ENCODE assay signal across 8 cellular contexts in the genomic region with DNA sequence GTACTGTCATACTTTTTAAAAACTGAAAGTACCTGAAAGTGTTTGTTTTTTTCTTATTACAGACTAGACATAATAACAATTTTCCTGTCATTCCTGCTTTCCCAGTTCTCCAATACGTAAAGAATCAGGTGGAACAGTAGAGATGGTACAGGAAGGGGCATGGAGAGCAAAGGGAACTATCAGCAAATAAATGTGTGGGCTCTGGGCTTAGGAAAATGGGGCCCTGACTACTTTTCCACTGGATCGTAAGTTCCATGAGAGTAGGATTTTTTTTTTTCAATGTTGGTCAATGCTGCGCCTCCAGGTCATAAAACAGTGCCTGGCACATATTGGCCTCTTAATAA. TPM values are rescaled to one million over a fixed set of nuclear protein-coding genes. Genes with fewer than 3 reads are reported as not detected.
DNase-seq lines count a peak whose midpoint lies in the region; ATAC-seq and TF ChIP-seq lines count a peak whose summit lies in the region.

No MANE protein-coding gene starts in this region.

- peak overlapping the region; percentile 89 for H3K4me3 Mint-ChIP-seq in activated CD4-positive, alpha-beta T cell treated with anti-CD3 and anti-CD28 coated beads, Interleukin-2, amount 10 ng/mL, durations not matched to agents 24 days and 14 days
- H3K4me3 Mint-ChIP-seq in activated T-helper 1 cell treated with anti-CD3 and anti-CD28 coated beads, Interleukin-12 subunit alpha, Interleukin-12 subunit beta, Interleukin-2, Interleukin-4 antibody, amounts not matched to agents 30 ng/mL and 10 ng/mL and 1 ng/mL, durations not matched to agents 14 hours and 24 hours and 36 hours = peak overlapping the region; percentile 86
- H3K4me3 Mint-ChIP-seq in nephron progenitor cell = no peak overlapping the region

- no peak for TF ChIP-seq CTCF in nephron progenitor cell (IDR thresholded peaks at IDR 0.05)

- peaks cover 3% of the 10 kb centered on the region for H3K4me1 ChIP-seq in thymus (ENCODE audit: control insufficient read depth, insufficient read depth, low read length)

- no peaks in the 10 kb centered on the region for H3K27me3 ChIP-seq in thymus (ENCODE audit: control insufficient read depth, insufficient read depth)

- H3K27me3 Mint-ChIP-seq in activated CD4-positive, alpha-beta T cell treated with anti-CD3 and anti-CD28 coated beads, Interleukin-2, amount 10 ng/mL, durations not matched to agents 24 days and 14 days = no peaks in the 10 kb centered on the region
- H3K27me3 Mint-ChIP-seq in activated T-helper 1 cell treated with anti-CD3 and anti-CD28 coated beads, Interleukin-12 subunit alpha, Interleukin-12 subunit beta, Interleukin-2, Interleukin-4 antibody, amounts not matched to agents 30 ng/mL and 10 ng/mL and 1 ng/mL, durations not matched to agents 14 hours and 24 hours and 36 hours (ENCODE audit: insufficient read depth) = peaks cover 2% of the 10 kb centered on the region
- no peaks in the 10 kb centered on the region for H3K27me3 Mint-ChIP-seq in nephron progenitor cell (ENCODE audit: low read depth, poor library complexity)

- WGBS in thymus = 82% methylated on average over 3 of the region's 3 CpGs

- H3K27ac Mint-ChIP-seq in activated CD4-positive, alpha-beta T cell treated with anti-CD3 and anti-CD28 coated beads, Interleukin-2, amount 10 ng/mL, durations not matched to agents 24 days and 14 days = peak overlapping the region; percentile 93
- peak overlapping the region; percentile 83 for H3K27ac Mint-ChIP-seq in activated T-helper 1 cell treated with anti-CD3 and anti-CD28 coated beads, Interleukin-12 subunit alpha, Interleukin-12 subunit beta, Interleukin-2, Interleukin-4 antibody, amounts not matched to agents 30 ng/mL and 10 ng/mL and 1 ng/mL, durations not matched to agents 14 hours and 24 hours and 36 hours
- no peak overlapping the region for H3K27ac Mint-ChIP-seq in nephron progenitor cell

- H3K9me3 Mint-ChIP-seq in activated CD4-positive, alpha-beta T cell treated with anti-CD3 and anti-CD28 coated beads, Interleukin-2, amount 10 ng/mL, durations not matched to agents 24 days and 14 days = no peaks in the 10 kb centered on the region
- no peaks in the 10 kb centered on the region for H3K9me3 Mint-ChIP-seq in activated T-helper 1 cell treated with anti-CD3 and anti-CD28 coated beads, Interleukin-12 subunit alpha, Interleukin-12 subunit beta, Interleukin-2, Interleukin-4 antibody, amounts not matched to agents 30 ng/mL and 10 ng/mL and 1 ng/mL, durations not matched to agents 14 hours and 24 hours and 36 hours
- H3K9me3 Mint-ChIP-seq in nephron progenitor cell = no peaks in the 10 kb centered on the region

- peaks cover 1% of the 10 kb centered on the region for H3K36me3 Mint-ChIP-seq in activated CD4-positive, alpha-beta T cell treated with anti-CD3 and anti-CD28 coated beads, Interleukin-2, amount 10 ng/mL, durations not matched to agents 24 days and 14 days (ENCODE audit: low read depth)
- H3K36me3 Mint-ChIP-seq in activated T-helper 1 cell treated with anti-CD3 and anti-CD28 coated beads, Interleukin-12 subunit alpha, Interleukin-12 subunit beta, Interleukin-2, Interleukin-4 antibody, amounts not matched to agents 30 ng/mL and 10 ng/mL and 1 ng/mL, durations not matched to agents 14 hours and 24 hours and 36 hours (ENCODE audit: low read depth) = peaks cover 2% of the 10 kb centered on the region
- no peaks in the 10 kb centered on the region for H3K36me3 Mint-ChIP-seq in nephron progenitor cell (ENCODE audit: low read depth)

- peak overlapping the region; percentile 43 for H3K27ac ChIP-seq in thymus (ENCODE audit: low read depth)

- H3K36me3 ChIP-seq in thymus (ENCODE audit: control insufficient read depth, insufficient read depth) = no peaks in the 10 kb centered on the region

- DNase-seq in activated CD4-positive, alpha-beta T cell treated with anti-CD3 and anti-CD28 coated beads, Interleukin-2, amount 10 ng/mL, durations not matched to agents 24 days and 14 days = no peak
- no peak for DNase-seq in activated CD4-positive, alpha-beta T cell treated with anti-CD3 and anti-CD28 coated beads for 1 hour
- no peak for DNase-seq in activated T-helper 1 cell treated with anti-CD3 and anti-CD28 coated beads, Interleukin-12 subunit alpha, Interleukin-12 subunit beta, Interleukin-2, Interleukin-4 antibody, amounts not matched to agents 30 ng/mL and 10 ng/mL and 1 ng/mL, durations not matched to agents 14 hours and 24 hours and 36 hours (ENCODE audit: low spot score)
- DNase-seq in left colon = no peak
- no peak for DNase-seq in HK-2 (ENCODE audit: unreplicated experiment)
- no peak for DNase-seq in nephron progenitor cell

- peak overlapping the region; percentile 69 for H3K4me3 ChIP-seq in thymus (ENCODE audit: low read length)

- ATAC-seq in left colon (peak; percentile 49), HG03521 (IDR thresholded peaks at IDR 0.05; ENCODE audit: unreplicated experiment) (no peak)

- peaks cover 18% of the 10 kb centered on the region for H3K4me1 Mint-ChIP-seq in activated CD4-positive, alpha-beta T cell treated with anti-CD3 and anti-CD28 coated beads, Interleukin-2, amount 10 ng/mL, durations not matched to agents 24 days and 14 days
- H3K4me1 Mint-ChIP-seq in activated T-helper 1 cell treated with anti-CD3 and anti-CD28 coated beads, Interleukin-12 subunit alpha, Interleukin-12 subunit beta, Interleukin-2, Interleukin-4 antibody, amounts not matched to agents 30 ng/mL and 10 ng/mL and 1 ng/mL, durations not matched to agents 14 hours and 24 hours and 36 hours (ENCODE audit: low read depth) = peaks cover 16% of the 10 kb centered on the region
- peaks cover 11% of the 10 kb centered on the region for H3K4me1 Mint-ChIP-seq in nephron progenitor cell

- intact Hi-C loops in activated CD4-positive, alpha-beta T cell treated with anti-CD3 and anti-CD28 coated beads, Interleukin-2, amount 10 ng/mL, durations not matched to agents 24 days and 14 days (cut with micrococcal nuclease) = loop anchor here (2.0 kb wide), 1 partner anchor 15 kb away; the partner anchor contains the start of gene FAS
- intact Hi-C loops in activated T-helper 1 cell treated with anti-CD3 and anti-CD28 coated beads, Interleukin-12 subunit alpha, Interleukin-12 subunit beta, Interleukin-2, Interleukin-4 antibody, amounts not matched to agents 30 ng/mL and 10 ng/mL and 1 ng/mL, durations not matched to agents 14 hours and 24 hours and 36 hours (cut with micrococcal nuclease) = loop anchor here (1.0 kb wide), 1 partner anchor 15 kb away; the partner anchor contains the start of gene FAS
- intact Hi-C loops in left colon (cut with DNase I, micrococcal nuclease) = no loop called here

- H3K9me3 ChIP-seq in thymus (ENCODE audit: control insufficient read depth) = no peaks in the 10 kb centered on the region

RNA-seq across cellular contexts. Expression of gene FAS, which starts 15.2 kb away (rescaled TPM):
- total RNA-seq in activated CD4-positive, alpha-beta T cell treated with anti-CD3 and anti-CD28 coated beads, Interleukin-2, amount 10 ng/mL, durations not matched to agents 24 days and 14 days = 29.9 and 31.1 TPM in 2 replicates
- total RNA-seq in activated T-helper 1 cell treated with anti-CD3 and anti-CD28 coated beads, Interleukin-12 subunit alpha, Interleukin-12 subunit beta, Interleukin-2, Interleukin-4 antibody, amounts not matched to agents 30 ng/mL and 10 ng/mL and 1 ng/mL, durations not matched to agents 14 hours and 24 hours and 36 hours = 36.4 and 38.6 TPM in 2 replicates
- total RNA-seq in left colon = 10 to 100 TPM; 33.8 to 54.1 TPM
- 31.6 TPM for polyA plus RNA-seq in thymus

RNA-seq across cellular contexts. Expression of gene ACTA2, which starts 22.8 kb away (rescaled TPM):
- total RNA-seq in activated CD4-positive, alpha-beta T cell treated with anti-CD3 and anti-CD28 coated beads, Interleukin-2, amount 10 ng/mL, durations not matched to agents 24 days and 14 days = 8.8 and 8.9 TPM in 2 replicates
- total RNA-seq in activated T-helper 1 cell treated with anti-CD3 and anti-CD28 coated beads, Interleukin-12 subunit alpha, Interleukin-12 subunit beta, Interleukin-2, Interleukin-4 antibody, amounts not matched to agents 30 ng/mL and 10 ng/mL and 1 ng/mL, durations not matched to agents 14 hours and 24 hours and 36 hours = 10.9 and 12.2 TPM in 2 replicates
- total RNA-seq in left colon = 100 to 1,000 TPM in 1 of 2 donors, 10 to 100 TPM in 1; 57.1 to 245 TPM
- 285 TPM for polyA plus RNA-seq in thymus

Comparison
In these comparisons a context has a peak if more than half of its experiments do, and no peak if none do; other contexts are left out.
1. intact Hi-C loops: an anchor here in activated CD4-positive, alpha-beta T cell treated with anti-CD3 and anti-CD28 coated beads, Interleukin-2, amount 10 ng/mL, durations not matched to agents 24 days and 14 days (2.0 kb wide) and activated T-helper 1 cell treated with anti-CD3 and anti-CD28 coated beads, Interleukin-12 subunit alpha, Interleukin-12 subunit beta, Interleukin-2, Interleukin-4 antibody, amounts not matched to agents 30 ng/mL and 10 ng/mL and 1 ng/mL, durations not matched to agents 14 hours and 24 hours and 36 hours (1.0 kb wide); none called in left colon.